ENCODE assay signal across 14 cellular contexts in genomic region chr3:14235003-14235876, GRCh38. TPM values are rescaled to one million over a fixed set of nuclear protein-coding genes. Genes with fewer than 3 reads are reported as not detected.
DNase-seq lines count a peak whose midpoint lies in the region; ATAC-seq, FAIRE-seq and TF ChIP-seq lines count a peak whose summit lies in the region.
"Had no signal": no experiment of that assay in that cellular context is flagged by ENCODE, and none has a peak within 500 bp of the region (broad histone marks: within the 10 kb centered on the region; RNA-seq: fewer than 3 reads in every experiment).

No MANE protein-coding gene starts in this region.

- 21 to 28% methylated on average over 3 to 4 of the region's 4 CpGs for WGBS in esophagus squamous epithelium, 2 donors

- FAIRE-seq in H54 (lab: Jason Lieb, UNC) = no peak

- no peak for ATAC-seq in left ventricle myocardium superior

- H3K36me3 Mint-ChIP-seq in nephron progenitor cell (ENCODE audit: low read depth) = peaks cover 17% of the 10 kb centered on the region

- peaks cover 18% of the 10 kb centered on the region for H3K27me3 Mint-ChIP-seq in nephron progenitor cell (ENCODE audit: low read depth, poor library complexity)

- peaks cover 25% of the 10 kb centered on the region for H3K9me3 Mint-ChIP-seq in nephron progenitor cell

- peak overlapping the region; percentile 75 to 90 (median 84) for H3K27ac ChIP-seq in esophagus squamous epithelium
- H3K27ac ChIP-seq: neutrophil had no signal

- no peaks in the 10 kb centered on the region for H3K36me3 ChIP-seq in esophagus squamous epithelium
- H3K36me3 ChIP-seq in mucosa of stomach (ENCODE audit: control insufficient read depth, insufficient read depth, low read length) = no peaks in the 10 kb centered on the region
- H3K36me3 ChIP-seq: neutrophil had no signal

- TF ChIP-seq CTCF in esophagus squamous epithelium (IDR thresholded peaks at IDR 0.05) (no peak), nephron progenitor cell (IDR thresholded peaks at IDR 0.05) (no peak)

- H3K4me3 Mint-ChIP-seq in nephron progenitor cell = no peak overlapping the region
- H3K4me3 Mint-ChIP-seq: activated naive CD8-positive, alpha-beta T cell treated with anti-CD3 and anti-CD28 coated beads, Interleukin-2, amount 10 ng/mL, durations not matched to agents 7 days and 5 days; T-helper 2 cell treated with Interferon-gamma antibody and Interleukin-4, amounts not matched to agents 5 μg/mL and 100 μg/mL, for 36 hours had no signal

- TF ChIP-seq POLR2A in esophagus squamous epithelium (IDR thresholded peaks at IDR 0.05) = no peak
- TF ChIP-seq POLR2A in H54 (IDR thresholded peaks at IDR 0.05; ENCODE audit: low read depth, low read length) = no peak

- H3K27me3 ChIP-seq in esophagus squamous epithelium = peaks cover 0 to 10% (median 0%) of the 10 kb centered on the region in 4 donors
- H3K27me3 ChIP-seq in mucosa of stomach (ENCODE audit: control insufficient read depth, insufficient read depth, low read length) = no peaks in the 10 kb centered on the region
- H3K27me3 ChIP-seq: neutrophil had no signal

- H3K9me3 ChIP-seq in esophagus squamous epithelium (no peaks in the 10 kb centered on the region), mucosa of stomach (ENCODE audit: control insufficient read depth, low read length) (no peaks in the 10 kb centered on the region)
- H3K9me3 ChIP-seq: neutrophil had no signal

- intact Hi-C loops in cardiac septum (cut with DNase I) (loop anchor here (2.0 to 10.0 kb wide), 3 partner anchors 30 to 220 kb away; no protein-coding TSS in a partner anchor), left ventricle myocardium superior (cut with micrococcal nuclease) (no loop called here), esophagus squamous epithelium (cut with DNase I) (no loop called here)

- DNase-seq in cardiac septum (ENCODE audit: low spot score) (peak; percentile 24), left ventricle myocardium superior (no peak), esophagus squamous epithelium (lab: John Stamatoyannopoulos, UW) (no peak), HPDE6-E6E7 (ENCODE audit: extremely low spot score) (no peak), H54 (ENCODE audit: insufficient read length, low spot score) (no peak), NCI-H2029 treated with DMSO at 0.1 percent for 48 hours (lab: John Stamatoyannopoulos, UW) (no peak), nephron progenitor cell (no peak)
- DNase-seq: activated CD4-positive, alpha-beta T cell treated with anti-CD3 and anti-CD28 coated beads, Interleukin-2, amount 50 U/mL, for 4 hours; activated naive CD8-positive, alpha-beta T cell treated with anti-CD3 and anti-CD28 coated beads, Interleukin-2, amount 10 ng/mL, durations not matched to agents 7 days and 5 days; DMS 273 treated with DMSO at 0.1 percent for 48 hours; stimulated activated CD4-positive, alpha-beta T cell treated with anti-CD3 and anti-CD28 coated beads, Interleukin-12 subunit alpha, Interleukin-12 subunit beta, amount 100 ng/mL, for 4 hours had no signal

- H3K4me1 ChIP-seq in esophagus squamous epithelium (peaks cover 18 to 52% (median 19%) of the 10 kb centered on the region in 3 donors), mucosa of stomach (ENCODE audit: control insufficient read depth, insufficient read depth, low read length) (peaks cover 26% of the 10 kb centered on the region)

- H3K27ac Mint-ChIP-seq in nephron progenitor cell = no peak overlapping the region
- H3K27ac Mint-ChIP-seq: activated naive CD8-positive, alpha-beta T cell treated with anti-CD3 and anti-CD28 coated beads, Interleukin-2, amount 10 ng/mL, durations not matched to agents 7 days and 5 days; T-helper 2 cell treated with Interferon-gamma antibody and Interleukin-4, amounts not matched to agents 5 μg/mL and 100 μg/mL, for 36 hours had no signal

- peak overlapping the region; percentile 7 for H3K9ac ChIP-seq in mucosa of stomach (ENCODE audit: low read length)

- H3K4me1 Mint-ChIP-seq in nephron progenitor cell = no peaks in the 10 kb centered on the region

- H3K4me3 ChIP-seq in esophagus squamous epithelium (no peak overlapping the region), mucosa of stomach (ENCODE audit: low read length) (no peak overlapping the region)

RNA-seq across cellular contexts. Expression of gene LSM3, which starts 56.6 kb away (rescaled TPM):
- total RNA-seq in cardiac septum (13.2 TPM), left ventricle myocardium superior (15.7 TPM), esophagus squamous epithelium (10 to 100 TPM in 3 of 4 donors, 1 to 10 TPM in 1; 6.3 to 21.5 (median 13.7) TPM)

RNA-seq across cellular contexts. Expression of gene XPC, which starts 56.8 kb away (rescaled TPM):
- total RNA-seq in cardiac septum (16.7 TPM), left ventricle myocardium superior (7.9 TPM), esophagus squamous epithelium (10 to 100 TPM; 14.4 to 47.9 (median 30.0) TPM)
